Comparison of ENCODE assay signal across 15 cellular contexts in the genomic region with DNA sequence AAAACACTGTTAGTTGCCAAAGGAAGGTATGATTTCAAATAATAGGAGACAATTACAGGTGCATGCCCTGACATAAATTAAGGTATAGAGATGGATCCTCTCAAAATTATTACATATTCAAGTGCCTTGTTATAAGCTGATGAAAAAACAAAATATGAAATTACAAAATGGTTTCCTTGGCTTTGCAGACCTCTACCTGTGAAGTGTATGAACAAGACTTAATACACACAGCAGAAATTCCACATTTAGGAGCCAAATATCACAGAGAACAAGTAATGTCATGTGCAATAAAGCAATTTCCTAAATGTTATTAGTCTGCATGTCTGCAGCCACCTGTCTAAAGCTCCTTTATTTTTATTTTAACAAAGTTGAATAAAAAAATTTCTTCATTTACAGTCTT.
DNase-seq lines count a peak whose midpoint lies in the region; ATAC-seq and TF ChIP-seq lines count a peak whose summit lies in the region.
"Had no signal": no experiment of that assay in that cellular context is flagged by ENCODE, and none has a peak within 500 bp of the region (broad histone marks: within the 10 kb centered on the region; RNA-seq: fewer than 3 reads in every experiment).

No MANE protein-coding gene starts in this region.

- no peak overlapping the region for H2AFZ ChIP-seq in osteoblast (ENCODE audit: low read length)
- H2AFZ ChIP-seq: parathyroid adenoma had no signal

- H3K4me1 ChIP-seq in left lung (no peaks in the 10 kb centered on the region), osteoblast (ENCODE audit: insufficient read depth, low read length) (peaks cover 21% of the 10 kb centered on the region)
- H3K4me1 ChIP-seq: right lobe of liver had no signal

- H4K20me1 ChIP-seq in osteoblast (ENCODE audit: insufficient read depth, low read length): no peaks in the 10 kb centered on the region

- intact Hi-C loops in left lung (cut with DNase I): no loop called here

- no peak overlapping the region for H3K4me2 ChIP-seq in osteoblast (ENCODE audit: insufficient read depth, low read length)

- H3K27me3 ChIP-seq in left lung: no peaks in the 10 kb centered on the region
- H3K27me3 ChIP-seq in osteoblast (ENCODE audit: insufficient read depth, low read length): no peaks in the 10 kb centered on the region
- H3K27me3 ChIP-seq: brain microvascular endothelial cell, right lobe of liver had no signal

- ATAC-seq in GM19372 (IDR thresholded peaks at IDR 0.05; ENCODE audit: low read depth, unreplicated experiment): peak; percentile 40
- ATAC-seq in left lung: peak; percentile 21
- ATAC-seq in GM19351 (IDR thresholded peaks at IDR 0.05; ENCODE audit: unreplicated experiment): no peak
- ATAC-seq: Right ventricle myocardium inferior had no signal

- H3K27ac ChIP-seq in left lung: no peak overlapping the region
- H3K27ac ChIP-seq in osteoblast (ENCODE audit: low read depth, low read length): no peak overlapping the region
- H3K27ac ChIP-seq: brain microvascular endothelial cell, parathyroid adenoma, right lobe of liver, thoracic aorta had no signal

- H3K4me3 ChIP-seq in left lung (no peak overlapping the region), osteoblast (ENCODE audit: insufficient read depth, low read length) (no peak overlapping the region)
- H3K4me3 ChIP-seq: right lobe of liver, thoracic aorta had no signal

- H3K79me2 ChIP-seq in osteoblast (ENCODE audit: insufficient read depth, low read length): peaks cover 85% of the 10 kb centered on the region

- H3K9me3 ChIP-seq in left lung: no peaks in the 10 kb centered on the region
- H3K9me3 ChIP-seq in osteoblast (ENCODE audit: low read depth, low read length): no peaks in the 10 kb centered on the region
- H3K9me3 ChIP-seq: right lobe of liver, thoracic aorta had no signal

- H3K36me3 ChIP-seq in left lung (no peaks in the 10 kb centered on the region), osteoblast (ENCODE audit: insufficient read depth, low read length) (no peaks in the 10 kb centered on the region)
- H3K36me3 ChIP-seq: brain microvascular endothelial cell, right lobe of liver, thoracic aorta had no signal

- DNase-seq in DMS153 treated with DMSO at 0.1 percent for 48 hours (lab: John Stamatoyannopoulos, UW; ENCODE audit: unreplicated experiment) (peak; percentile 19), OCI-M1 (lab: John Stamatoyannopoulos, UW) (peak; percentile 17), left lung (no peak), NOMO-1 treated with DMSO at 0.1 percent for 48 hours (lab: John Stamatoyannopoulos, UW; ENCODE audit: unreplicated experiment) (no peak), osteoblast (ENCODE audit: insufficient read length, low spot score, missing footprints) (no peak)
- DNase-seq: activated naive CD8-positive, alpha-beta T cell treated with anti-CD3 and anti-CD28 coated beads, Interleukin-2, amount 10 ng/mL, durations not matched to agents 7 days and 5 days; left colon; natural killer cell; right lobe of liver had no signal

- no peak for TF ChIP-seq CTCF in left lung (IDR thresholded peaks at IDR 0.05)
- TF ChIP-seq CTCF in osteoblast (IDR thresholded peaks at IDR 0.05; ENCODE audit: extremely low read depth, low read depth, low read length): no peak

Comparison
In these comparisons a context has a peak if more than half of its experiments do, and no peak if none do; other contexts are left out.
1. DNase-seq: peak in DMS153 treated with DMSO at 0.1 percent for 48 hours (single experiment) and OCI-M1 (single experiment); none in left lung (0 of 2), NOMO-1 treated with DMSO at 0.1 percent for 48 hours (single experiment) and osteoblast (single experiment).